Comparison of ENCODE assay signal across 9 cellular contexts in the genomic region with DNA sequence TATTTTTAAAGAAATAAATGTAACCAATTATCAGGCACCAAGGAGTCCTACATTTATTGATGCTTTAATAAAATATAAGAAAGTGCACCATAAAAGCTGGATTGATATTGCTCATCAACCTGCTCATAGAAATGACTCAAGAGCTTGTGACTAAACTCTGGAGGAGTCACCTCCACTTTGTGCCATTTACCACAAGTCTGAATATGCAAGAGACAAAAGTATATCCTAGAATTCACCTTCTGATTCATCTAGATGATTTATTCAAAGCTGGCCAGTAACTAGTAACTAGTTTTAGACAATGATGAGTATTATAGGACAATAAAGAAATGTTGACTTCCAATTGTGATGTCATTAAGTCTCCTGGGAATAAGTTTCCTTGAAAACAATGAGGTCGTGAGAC.
"Had no signal": no experiment of that assay in that cellular context is flagged by ENCODE, and none has a peak within 500 bp of the region (broad histone marks: within the 10 kb centered on the region; RNA-seq: fewer than 3 reads in every experiment).

No MANE protein-coding gene starts in this region.

- FAIRE-seq: TTC549 had no signal

- H3K4me1 ChIP-seq: ascending aorta had no signal

- DNase-seq: activated CD4-positive, alpha-beta T cell treated with anti-CD3 and anti-CD28 coated beads, Interleukin-2, amount 10 ng/mL, durations not matched to agents 24 days and 14 days; activated naive CD4-positive, alpha-beta T cell treated with anti-CD3 and anti-CD28 coated beads, Interleukin-2, amount 10 ng/mL, durations not matched to agents 7 days and 5 days; hippocampal formation; occipital lobe; right cardiac atrium had no signal

- H3K4me3 ChIP-seq: ascending aorta, esophagus muscularis mucosa had no signal

- ATAC-seq: right cardiac atrium, WTC11 had no signal

- H3K36me3 ChIP-seq: ascending aorta, esophagus muscularis mucosa had no signal

- H3K27ac ChIP-seq: ascending aorta, esophagus muscularis mucosa had no signal

- H3K27me3 ChIP-seq: ascending aorta, esophagus muscularis mucosa had no signal

- H3K9me3 ChIP-seq: ascending aorta had no signal
